ENCODE assay signal across 17 cellular contexts in the genomic region with DNA sequence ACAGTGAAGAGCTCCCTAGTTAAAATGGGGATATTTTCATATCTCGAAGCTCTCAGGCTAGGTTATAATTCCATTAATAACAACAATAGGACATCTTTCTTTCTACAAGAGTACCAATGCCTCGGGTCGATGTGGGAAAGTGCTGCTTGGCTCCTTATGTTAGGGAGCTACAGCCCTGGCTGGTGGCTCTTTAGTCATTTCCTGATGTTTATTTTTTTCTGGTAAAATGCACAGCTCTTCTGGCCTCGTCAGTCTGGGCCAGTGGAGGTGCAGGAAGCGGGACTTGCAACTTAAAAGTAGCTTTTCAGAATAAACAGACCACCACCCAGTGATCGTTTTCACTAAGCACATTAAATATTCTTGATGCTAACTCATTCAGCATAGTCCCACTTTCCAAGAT. TPM values are rescaled to one million over a fixed set of nuclear protein-coding genes. Genes with fewer than 3 reads are reported as not detected.
DNase-seq lines count a peak whose midpoint lies in the region; TF ChIP-seq lines count a peak whose summit lies in the region.
"Had no signal": no experiment of that assay in that cellular context is flagged by ENCODE, and none has a peak within 500 bp of the region (broad histone marks: within the 10 kb centered on the region; RNA-seq: fewer than 3 reads in every experiment).

No MANE protein-coding gene starts in this region.

- intact Hi-C loops in cardiac septum (cut with DNase I): no loop called here

- no peak overlapping the region for H4K91ac ChIP-seq in mesenchymal stem cell (ENCODE audit: low read length)

- H4K20me1 ChIP-seq in GM23248 (ENCODE audit: insufficient read depth): no peaks in the 10 kb centered on the region

- WGBS in GM23248 (ENCODE audit: low coverage in 1 of 2, low lambda C conversion rate in 2 of 2, missing lambda C conversion rate in 2 of 2), 2 experiments: 64 to 65% methylated on average over 6 of the region's 6 CpGs
- WGBS in mesenchymal stem cell: 31% methylated on average over 5 of the region's 6 CpGs

- H2AFZ ChIP-seq in GM23248 (no peak overlapping the region), mesenchymal stem cell (ENCODE audit: low read depth, low read length) (no peak overlapping the region)

- H2AK5ac ChIP-seq in mesenchymal stem cell (ENCODE audit: low read length, severe bottlenecking): no peak overlapping the region

- H2BK120ac ChIP-seq in mesenchymal stem cell (ENCODE audit: low read depth, low read length): no peak overlapping the region

- H3K9ac ChIP-seq in GM23248 (no peak overlapping the region), mesenchymal stem cell (ENCODE audit: low read length) (no peak overlapping the region)

- no peak overlapping the region for H3K4me3 ChIP-seq in GM23248
- H3K4me3 ChIP-seq in fibroblast of mammary gland (ENCODE audit: control insufficient read depth, low read depth, low read length): no peak overlapping the region
- no peak overlapping the region for H3K4me3 ChIP-seq in mesenchymal stem cell (ENCODE audit: insufficient read depth in 1 of 2, low read depth in 1 of 2, low read length in 2 of 2)
- H3K4me3 ChIP-seq: GM12878, HAP-1, K562 had no signal

- H2BK12ac ChIP-seq in mesenchymal stem cell (ENCODE audit: low read length in 2 of 2): no peak overlapping the region

- no peak overlapping the region for H2BK15ac ChIP-seq in mesenchymal stem cell (ENCODE audit: low read depth, poor library complexity, severe bottlenecking)

- H3K23ac ChIP-seq in mesenchymal stem cell (ENCODE audit: low read length in 2 of 2): no peak overlapping the region

- no peaks in the 10 kb centered on the region; the same call in 1 of the 2 replicates for H3K79me2 ChIP-seq in GM23248 (ENCODE audit: insufficient read depth)

- H3K79me1 ChIP-seq in mesenchymal stem cell (replicated peaks; ENCODE audit: low read length, poor library complexity, severe bottlenecking): no peaks in the 10 kb centered on the region

- in situ Hi-C loops in GM23248 (cut with MboI): no loop called here

- H3K4me2 ChIP-seq in GM23248 (ENCODE audit: unreplicated experiment): peak overlapping the region; percentile 19
- no peak overlapping the region for H3K4me2 ChIP-seq in mesenchymal stem cell (ENCODE audit: low read length, poor library complexity, severe bottlenecking)

- 0 out of 2 replicates have a peak, but pooled peaks cover 10% of the 10 kb centered on the region for H3K36me3 ChIP-seq in GM23248 (ENCODE audit: low read depth)
- no peaks in the 10 kb centered on the region for H3K36me3 ChIP-seq in mesenchymal stem cell (ENCODE audit: control insufficient read depth in 1 of 2, insufficient read depth in 2 of 2, low read depth in 1 of 2, low read length in 2 of 2)
- H3K36me3 ChIP-seq: HAP-1 had no signal

- H4K8ac ChIP-seq in mesenchymal stem cell (ENCODE audit: low read length): no peak overlapping the region

- H3K14ac ChIP-seq in mesenchymal stem cell (ENCODE audit: low read length in 2 of 2): no peak overlapping the region

- DNase-seq in GM23248: no peak
- peak; percentile 32 for DNase-seq in M059J (ENCODE audit: low read depth)
- peak; percentile 19 for DNase-seq in fibroblast of mammary gland (ENCODE audit: low read depth)
- DNase-seq in cardiac septum (ENCODE audit: low spot score): no peak
- no peak for DNase-seq in mesenchymal stem cell
- DNase-seq in NCI-H748 (lab: John Stamatoyannopoulos, UW; ENCODE audit: unreplicated experiment): no peak
- no peak for DNase-seq in A172 (ENCODE audit: low spot score)
- DNase-seq: CD8-positive, alpha-beta T cell; GDM1; NCI-H1092 treated with DMSO at 0.1 percent for 48 hours; NCI-H2081 treated with DMSO at 0.1 percent for 48 hours; NCI-H510A treated with DMSO at 0.1 percent for 48 hours had no signal

- no peaks in the 10 kb centered on the region for H3K9me3 ChIP-seq in GM23248 (ENCODE audit: low read depth)
- no peaks in the 10 kb centered on the region for H3K9me3 ChIP-seq in mesenchymal stem cell (ENCODE audit: control insufficient read depth, low read length)
- H3K9me3 ChIP-seq: HAP-1 had no signal

- no peak overlapping the region for H3K4ac ChIP-seq in mesenchymal stem cell (ENCODE audit: low read depth in 1 of 2, low read length in 2 of 2)

- no peak overlapping the region for H3K18ac ChIP-seq in mesenchymal stem cell (ENCODE audit: low read depth in 1 of 2, low read length in 2 of 2)

- H2BK5ac ChIP-seq in mesenchymal stem cell (ENCODE audit: low read depth, low read length, poor library complexity, severe bottlenecking): no peak overlapping the region

- H3K27me3 ChIP-seq in GM23248 (replicated peaks; ENCODE audit: insufficient read depth) (no peaks in the 10 kb centered on the region), mesenchymal stem cell (ENCODE audit: control insufficient read depth in 1 of 2, insufficient read depth in 1 of 2, low read length in 2 of 2) (no peaks in the 10 kb centered on the region)

- H3F3A ChIP-seq in GM23248 (ENCODE audit: insufficient read depth): no peaks in the 10 kb centered on the region

- no peak overlapping the region for H3K27ac ChIP-seq in GM23248
- H3K27ac ChIP-seq in mesenchymal stem cell (ENCODE audit: low read length, poor library complexity, severe bottlenecking): no peak overlapping the region
- H3K27ac ChIP-seq: HL-60 had no signal

- no peaks in the 10 kb centered on the region for H3K9me2 ChIP-seq in GM23248 (ENCODE audit: insufficient read depth)

- H3K4me1 ChIP-seq in GM23248 (ENCODE audit: insufficient read depth) (peaks cover 12% of the 10 kb centered on the region; the same call in 1 of the 2 replicates), mesenchymal stem cell (ENCODE audit: control insufficient read depth, insufficient read depth, low read depth, low read length) (peaks cover 1% of the 10 kb centered on the region)
- H3K4me1 ChIP-seq: HAP-1 had no signal

- TF ChIP-seq CTCF in fibroblast of mammary gland (conservative IDR thresholded peaks at IDR 0.05; ENCODE audit: control insufficient read depth, insufficient read depth, low read depth, low read length): no peak

RNA-seq across cellular contexts. Expression of gene MKX, which starts 58.3 kb away (rescaled TPM):
- total RNA-seq in GM23248 (2014; rRNA removed; shearing (Covaris generic)): 41.4 and 44.1 TPM in 2 replicates
- 35.9 and 36.2 TPM in 2 replicates for polyA plus RNA-seq in GM23248 (2016; fragmentation: Nextera tagmentation; extraction: Ambion mirVana)
- total RNA-seq in M059J (2014; rRNA removed; shearing (Covaris generic)): 0.64 and 1.8 TPM in 2 replicates
- total RNA-seq in cardiac septum: 0.16 TPM
- 0.04 TPM for polyA plus RNA-seq in mesenchymal stem cell (2013, experiment 1 of 2)
- 0.01 TPM for polyA plus RNA-seq in mesenchymal stem cell (2013, experiment 2 of 2)
- 185 and 203 TPM in 2 replicates for total RNA-seq in A172 (2014; rRNA removed; shearing (Covaris generic))
- total RNA-seq: CD8-positive, alpha-beta T cell; GM12878; SK-MEL-5 had no signal
- polyA plus RNA-seq: GM12878 had no signal

Comparison
In these comparisons a context has a peak if more than half of its experiments do, and no peak if none do; other contexts are left out.
1. DNase-seq: peak in M059J (single experiment) and fibroblast of mammary gland (single experiment); none in GM23248 (single experiment), cardiac septum (single experiment), mesenchymal stem cell (single experiment), NCI-H748 (single experiment) and A172 (single experiment).
2. RNA of gene MKX, which starts 58.3 kb away (total RNA-seq): 185 to 203 TPM in A172 and 41.4 to 44.1 TPM in GM23248; 0.64 to 1.8 TPM in M059J and 0.16 TPM in cardiac septum (single experiment); every median in the first group is over 10 times any median in the second.